In the genomic region with DNA sequence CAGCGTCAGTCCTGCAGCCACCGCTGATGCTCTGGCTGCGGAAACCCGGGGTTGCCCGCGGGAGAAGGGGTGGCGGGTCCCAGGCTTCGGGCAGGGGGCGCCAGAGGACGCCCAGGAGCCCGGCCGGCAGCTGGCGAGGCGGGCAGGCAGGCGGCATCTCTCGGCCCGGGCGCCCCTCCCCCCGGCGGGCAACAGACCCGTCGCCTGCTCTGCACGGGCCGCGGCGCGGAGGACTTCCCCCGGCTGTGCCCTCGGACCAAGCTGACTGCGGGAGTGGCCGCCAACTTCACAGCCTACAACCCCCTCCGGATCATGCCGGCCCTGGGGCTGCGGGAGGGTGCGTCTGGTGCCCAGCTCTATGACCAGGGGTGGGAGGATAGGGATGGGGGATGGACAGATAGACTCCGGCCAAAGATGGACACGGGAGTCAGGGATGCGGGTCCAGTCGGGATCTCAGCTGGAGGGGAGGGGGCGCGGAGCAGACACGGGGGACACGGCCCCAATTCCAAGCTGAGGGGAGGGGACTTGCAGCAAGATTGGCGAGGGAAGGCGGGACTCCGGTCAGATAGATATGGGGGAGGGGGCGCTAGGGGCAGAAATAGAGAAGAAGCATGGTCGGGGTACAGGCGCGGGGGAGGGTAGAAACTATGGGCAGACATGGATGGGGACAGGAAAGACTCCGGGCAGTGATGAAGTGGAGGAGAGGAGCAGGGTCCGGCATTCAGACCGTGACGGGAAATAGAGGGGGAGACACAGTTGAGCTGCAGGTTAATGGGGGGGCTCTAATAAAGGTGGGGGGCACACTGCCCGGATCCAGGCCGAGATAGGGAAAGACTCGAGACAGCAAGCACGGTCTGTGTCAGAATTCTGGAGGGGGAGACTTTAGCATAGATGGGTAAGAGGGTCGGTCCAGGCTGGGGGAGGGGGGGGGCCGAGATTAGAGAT, we compare ENCODE assay signal across 9 cellular contexts. TPM values are rescaled to one million over a fixed set of nuclear protein-coding genes. Genes with fewer than 3 reads are reported as not detected.
A peak's percentile ranks its signal among the peaks of the same experiment; 100 is the strongest.
DNase-seq lines count a peak whose midpoint lies in the region; ATAC-seq and TF ChIP-seq lines count a peak whose summit lies in the region.
"Had no signal": no experiment of that assay in that cellular context is flagged by ENCODE, and none has a peak within 500 bp of the region (broad histone marks: within the 10 kb centered on the region; RNA-seq: fewer than 3 reads in every experiment).

No MANE protein-coding gene starts in this region.

- no peaks in the 10 kb centered on the region for H3K79me1 ChIP-seq in neuronal stem cell (ENCODE audit: low read depth, low read length)

- peaks cover 24% of the 10 kb centered on the region for H3K36me3 Mint-ChIP-seq in Calu3 (ENCODE audit: insufficient read depth, unreplicated experiment)

- peak overlapping the region; percentile 70 for H2BK15ac ChIP-seq in neuronal stem cell (ENCODE audit: low read length)

- peak; percentile 79 for TF ChIP-seq CTCF in Calu3 (IDR thresholded peaks at IDR 0.05; ENCODE audit: unreplicated experiment)
- TF ChIP-seq CTCF in tibial artery (IDR thresholded peaks at IDR 0.05): peak; percentile 54 to 68

- DNase-seq in Calu3 (peak; percentile 92), SHP77 (lab: John Stamatoyannopoulos, UW) (peak; percentile 82 to 90), activated gamma-delta T cell treated with Interleukin-2 at 50 U/mL for 16 hours (peak; percentile 52), foreskin melanocyte (peak; percentile 43), neuronal stem cell (ENCODE audit: low spot score) (peak; percentile 72), tibial artery (peak; percentile 31 to 77)
- DNase-seq in Jurkat, Clone E6-1 (ENCODE audit: low read depth, low spot score): peak; percentile 30

- H3K4me1 Mint-ChIP-seq in Calu3 (ENCODE audit: low read depth, unreplicated experiment): peaks cover 16% of the 10 kb centered on the region

- H2AFZ ChIP-seq in neuronal stem cell (ENCODE audit: low read length): peak overlapping the region; percentile 87

- H3K23ac ChIP-seq in neuronal stem cell (ENCODE audit: low read depth, low read length, poor library complexity): no peak overlapping the region

- H3K4me1 ChIP-seq in neuronal stem cell (ENCODE audit: control insufficient read depth in 2 of 2, insufficient read depth in 1 of 2, low read depth in 1 of 2, low read length in 2 of 2): peaks cover 48 to 52% of the 10 kb centered on the region in 2 donors
- peaks cover 0 to 44% (median 39%) of the 10 kb centered on the region in 4 donors for H3K4me1 ChIP-seq in tibial artery

- H4K8ac ChIP-seq in neuronal stem cell (ENCODE audit: low read depth, low read length): no peak overlapping the region

- H3K4me2 ChIP-seq in neuronal stem cell (ENCODE audit: insufficient read depth, low read length, poor library complexity, severe bottlenecking): peak overlapping the region; percentile 100

- CTCF ChIA-PET in Calu3 (lab: Charles Lee): interaction anchor here (0.6 to 2.0 kb wide), 6 partner anchors 22 to 153 kb away, joined by 3 to 19 read pairs (median 4); a partner anchor contains a TSS

- H3K14ac ChIP-seq in neuronal stem cell (ENCODE audit: low read length): peak overlapping the region; percentile 3

- no TSS peak for BruUV-seq in Calu3 (replicated peaks; lab: Mats Ljungman, UMichigan)

- no peak overlapping the region for H2BK120ac ChIP-seq in neuronal stem cell (ENCODE audit: low read depth, low read length)

- peak overlapping the region; percentile 54 for H2AK5ac ChIP-seq in neuronal stem cell (ENCODE audit: low read depth, low read length)

- no peak overlapping the region for H4K91ac ChIP-seq in neuronal stem cell (ENCODE audit: low read depth, low read length, poor library complexity)

- peak overlapping the region; percentile 54 for H2BK5ac ChIP-seq in neuronal stem cell (ENCODE audit: low read length)

- no peak overlapping the region for H2BK12ac ChIP-seq in neuronal stem cell (ENCODE audit: low read length)

- H3K27me3 Mint-ChIP-seq in Calu3 (ENCODE audit: unreplicated experiment): peaks cover 70% of the 10 kb centered on the region

- intact Hi-C loops in Calu3 (cut with micrococcal nuclease; ENCODE audit: unreplicated experiment): no loop called here
- intact Hi-C loops in tibial artery (cut with DNase I; ENCODE audit: low total_unique reads): loop anchor here (10.0 kb wide), 1 partner anchor 202 kb away; no protein-coding TSS in a partner anchor

- peak overlapping the region; percentile 93 for H3K18ac ChIP-seq in neuronal stem cell (ENCODE audit: low read length)

- H3K9me3 ChIP-seq in neuronal stem cell (replicated peaks in 1 of 2; ENCODE audit: control insufficient read depth in 2 of 2, insufficient read depth in 1 of 2, low read depth in 1 of 2, low read length in 2 of 2) (no peaks in the 10 kb centered on the region), tibial artery (no peaks in the 10 kb centered on the region)

- peak overlapping the region; percentile 87 for H3K9ac ChIP-seq in neuronal stem cell (ENCODE audit: low read depth, low read length, poor library complexity)

- H3K36me3 ChIP-seq in neuronal stem cell (replicated peaks in 1 of 2; ENCODE audit: control insufficient read depth in 2 of 2, insufficient read depth in 2 of 2, low read length in 2 of 2) (no peaks in the 10 kb centered on the region), tibial artery (no peaks in the 10 kb centered on the region)

- H3K27ac Mint-ChIP-seq in Calu3 (ENCODE audit: unreplicated experiment): no peak overlapping the region

- ATAC-seq in HG02759 (IDR thresholded peaks at IDR 0.05; ENCODE audit: unreplicated experiment): no peak

- H3K27ac ChIP-seq in neuronal stem cell (replicated peaks; ENCODE audit: low read length): no peak overlapping the region
- no peak overlapping the region for H3K27ac ChIP-seq in tibial artery

- H3K4ac ChIP-seq in neuronal stem cell (ENCODE audit: low read length): no peak overlapping the region

- WGBS in neuronal stem cell (ENCODE audit: extremely low coverage in 2 of 2, insufficient read length in 2 of 2, insufficient replicate concordance in 1 of 2), 2 donors: no CpG with 5 or more reads among the region's 60 CpGs

- peak overlapping the region; percentile 75 for H3K4me3 Mint-ChIP-seq in Calu3 (ENCODE audit: low read depth, unreplicated experiment)

- H3K27me3 ChIP-seq in neuronal stem cell (ENCODE audit: control insufficient read depth in 3 of 3, insufficient read depth in 3 of 3, low read depth in 1 of 3, low read length in 3 of 3) (peaks cover 0 to 50% (median 15%) of the 10 kb centered on the region in 3 experiments), tibial artery (peaks cover 0 to 28% of the 10 kb centered on the region in 2 donors)

- H3K9me3 Mint-ChIP-seq in Calu3 (ENCODE audit: low read depth, unreplicated experiment): no peaks in the 10 kb centered on the region

- H3K4me3 ChIP-seq in Jurkat, Clone E6-1 (ENCODE audit: low read length): peak overlapping the region; percentile 66
- H3K4me3 ChIP-seq in neuronal stem cell (ENCODE audit: low read length in 2 of 2): peak overlapping the region; percentile 41 to 90
- H3K4me3 ChIP-seq in tibial artery: peak overlapping the region; percentile 46 to 70

RNA-seq across cellular contexts. Expression of a gene that starts 1.1 kb away (rescaled TPM):
- 1.9 and 2.9 TPM in 2 replicates for total RNA-seq in Calu3 (2022)
- 18.8 TPM for polyA plus RNA-seq in Jurkat, Clone E6-1 (2012; ENCODE audit: insufficient read depth, insufficient read length)
- polyA plus RNA-seq in neuronal stem cell (2013, experiment 1 of 2): 25.2 TPM
- polyA plus RNA-seq in neuronal stem cell (2013, experiment 2 of 2): 24.4 TPM

RNA-seq across cellular contexts. Expression of a gene that starts 52.8 kb away (rescaled TPM):
- total RNA-seq in Calu3 (2022): 6.3 and 8.4 TPM in 2 replicates
- polyA plus RNA-seq in Jurkat, Clone E6-1 (2012; ENCODE audit: insufficient read depth, insufficient read length): not detected
- polyA plus RNA-seq in neuronal stem cell (2013, experiment 1 of 2): 1.1 TPM
- 0.97 TPM for polyA plus RNA-seq in neuronal stem cell (2013, experiment 2 of 2)
- total RNA-seq: activated CD8-positive, alpha-beta memory T cell treated with anti-CD3 and anti-CD28 coated beads for 36 hours had no signal

RNA-seq across cellular contexts. Expression of a gene that starts 59.2 kb away (rescaled TPM):
- 3.8 and 9.2 TPM in 2 replicates for total RNA-seq in Calu3 (2022)
- polyA plus RNA-seq in Jurkat, Clone E6-1 (2012; ENCODE audit: insufficient read depth, insufficient read length): 2.5 TPM
- polyA plus RNA-seq in neuronal stem cell (2013, experiment 1 of 2): 1.2 TPM
- 1.3 TPM for polyA plus RNA-seq in neuronal stem cell (2013, experiment 2 of 2)
- total RNA-seq: activated CD8-positive, alpha-beta memory T cell treated with anti-CD3 and anti-CD28 coated beads for 36 hours had no signal

Comparison
In these comparisons a context has a peak if more than half of its experiments do, and no peak if none do; other contexts are left out.
1. DNase-seq: peak in every context shown above with its lines; median percentile 92 in Calu3; 86 in SHP77; 72 in neuronal stem cell; 54 in tibial artery; 52 in activated gamma-delta T cell treated with Interleukin-2 at 50 U/mL for 16 hours; 43 in foreskin melanocyte; 30 in Jurkat, Clone E6-1.